30 cellular contexts compared by ENCODE assay signal in genomic region chr20:39660965-39661364, GRCh38.
DNase-seq lines count a peak whose midpoint lies in the region; ATAC-seq, FAIRE-seq and TF ChIP-seq lines count a peak whose summit lies in the region.
"Had no signal": no experiment of that assay in that cellular context is flagged by ENCODE, and none has a peak within 500 bp of the region (broad histone marks: within the 10 kb centered on the region; RNA-seq: fewer than 3 reads in every experiment).

No MANE protein-coding gene starts in this region.

- ATAC-seq in GM23338: no peak
- ATAC-seq in stimulated activated memory B cell treated with anti-CD40 and anti-IgM and Interleukin-4, amounts not matched to agents 10 μg/mL and 1 μg/mL and 100 μg/mL, for 72 hours: peak; percentile 91
- ATAC-seq: gastroesophageal sphincter, left lobe of liver had no signal

- no peak for FAIRE-seq in RCC 7860 (lab: Jason Lieb, UNC)
- FAIRE-seq: GM12892, H1 had no signal

- no peaks in the 10 kb centered on the region for H4K20me1 ChIP-seq in GM23338 (replicated peaks; ENCODE audit: insufficient read depth)

- peaks cover 2% of the 10 kb centered on the region for H3K27me3 Mint-ChIP-seq in GM23338 (ENCODE audit: insufficient read depth, low read depth, poor library complexity)
- peaks cover 2% of the 10 kb centered on the region for H3K27me3 Mint-ChIP-seq in stimulated activated memory B cell treated with anti-CD40 and anti-IgM and Interleukin-4, amounts not matched to agents 10 μg/mL and 1 μg/mL and 100 μg/mL, for 72 hours
- H3K27me3 Mint-ChIP-seq: activated CD4-positive, alpha-beta memory T cell treated with anti-CD3 and anti-CD28 coated beads, Interleukin-2, amount 10 ng/mL, durations not matched to agents 7 days and 5 days; activated naive CD4-positive, alpha-beta T cell treated with anti-CD3 and anti-CD28 coated beads, Interleukin-2, amount 10 ng/mL, durations not matched to agents 7 days and 5 days had no signal

- H3K27ac Mint-ChIP-seq in GM23338: peak overlapping the region; percentile 8; the same call in 1 of the 2 replicates
- peak overlapping the region; percentile 36 for H3K27ac Mint-ChIP-seq in stimulated activated memory B cell treated with anti-CD40 and anti-IgM and Interleukin-4, amounts not matched to agents 10 μg/mL and 1 μg/mL and 100 μg/mL, for 72 hours
- H3K27ac Mint-ChIP-seq: activated CD4-positive, alpha-beta memory T cell treated with anti-CD3 and anti-CD28 coated beads, Interleukin-2, amount 10 ng/mL, durations not matched to agents 7 days and 5 days; activated naive CD4-positive, alpha-beta T cell treated with anti-CD3 and anti-CD28 coated beads, Interleukin-2, amount 10 ng/mL, durations not matched to agents 7 days and 5 days; CD4-positive, alpha-beta memory T cell; endodermal cell; immature natural killer cell; naive B cell had no signal

- no peaks in the 10 kb centered on the region for H3K27me3 ChIP-seq in GM23338 (ENCODE audit: insufficient read depth)
- H3K27me3 ChIP-seq: cardiac muscle cell, gastroesophageal sphincter, tibial nerve had no signal

- no peak overlapping the region for H3K4me3 Mint-ChIP-seq in GM23338
- no peak overlapping the region for H3K4me3 Mint-ChIP-seq in stimulated activated memory B cell treated with anti-CD40 and anti-IgM and Interleukin-4, amounts not matched to agents 10 μg/mL and 1 μg/mL and 100 μg/mL, for 72 hours
- H3K4me3 Mint-ChIP-seq: activated CD4-positive, alpha-beta memory T cell treated with anti-CD3 and anti-CD28 coated beads, Interleukin-2, amount 10 ng/mL, durations not matched to agents 7 days and 5 days; activated naive CD4-positive, alpha-beta T cell treated with anti-CD3 and anti-CD28 coated beads, Interleukin-2, amount 10 ng/mL, durations not matched to agents 7 days and 5 days; CD4-positive, alpha-beta memory T cell; endodermal cell; immature natural killer cell; naive B cell had no signal

- H3K4me1 ChIP-seq in GM23338 (ENCODE audit: insufficient read depth): no peaks in the 10 kb centered on the region
- H3K4me1 ChIP-seq: gastroesophageal sphincter, tibial nerve had no signal

- DNase-seq in GM23338 (ENCODE audit: low spot score): no peak
- DNase-seq in RCC 7860 (ENCODE audit: low spot score): peak; percentile 44
- peak; percentile 8 for DNase-seq in epithelial cell of esophagus (ENCODE audit: low read depth)
- no peak for DNase-seq in activated CD4-positive, alpha-beta T cell treated with anti-CD3 and anti-CD28 coated beads, Interleukin-2, amount 50 U/mL, for 1 hour
- no peak for DNase-seq in NCI-H1105 treated with DMSO at 0.1 percent for 48 hours (lab: John Stamatoyannopoulos, UW)
- DNase-seq in NCI-H128 (lab: John Stamatoyannopoulos, UW; ENCODE audit: unreplicated experiment): no peak
- DNase-seq: activated CD4-positive, alpha-beta memory T cell treated with anti-CD3 and anti-CD28 coated beads, Interleukin-2, amount 10 ng/mL, durations not matched to agents 7 days and 5 days; activated CD8-positive, alpha-beta memory T cell treated with anti-CD3 and anti-CD28 coated beads, Interleukin-2, amount 50 U/mL, for 48 hours; activated naive CD4-positive, alpha-beta T cell treated with anti-CD3 and anti-CD28 coated beads, Interleukin-2, amount 10 ng/mL, durations not matched to agents 7 days and 5 days; amygdala; CD4-positive, alpha-beta memory T cell; endodermal cell; hypothalamus; immature natural killer cell; naive B cell; NCI-H1092 treated with DMSO at 0.1 percent for 48 hours; NCI-H1930; NCI-H526; nucleus accumbens; stimulated activated CD4-positive, alpha-beta T cell treated with anti-CD3 and anti-CD28 coated beads, Interleukin-1b, Interleukin-23, amount 100 ng/mL, for 48 hours; stimulated activated CD8-positive, alpha-beta memory T cell treated with anti-CD3 and anti-CD28 coated beads, Interleukin-4, amount 100 ng/mL, for 48 hours had no signal

- no peak overlapping the region for H3K27ac ChIP-seq in GM23338 (ENCODE audit: low read depth)
- H3K27ac ChIP-seq: cardiac muscle cell, coronary artery, gastroesophageal sphincter, skin epidermis, tibial nerve had no signal

- no peaks in the 10 kb centered on the region for H3K79me2 ChIP-seq in GM23338 (replicated peaks; ENCODE audit: insufficient read depth)

- H3K4me2 ChIP-seq in GM23338: no peak overlapping the region

- H3K36me3 Mint-ChIP-seq in GM23338 (ENCODE audit: low read depth): no peaks in the 10 kb centered on the region
- no peaks in the 10 kb centered on the region for H3K36me3 Mint-ChIP-seq in stimulated activated memory B cell treated with anti-CD40 and anti-IgM and Interleukin-4, amounts not matched to agents 10 μg/mL and 1 μg/mL and 100 μg/mL, for 72 hours
- H3K36me3 Mint-ChIP-seq: activated naive CD4-positive, alpha-beta T cell treated with anti-CD3 and anti-CD28 coated beads, Interleukin-2, amount 10 ng/mL, durations not matched to agents 7 days and 5 days; CD4-positive, alpha-beta memory T cell; naive B cell had no signal

- no peak overlapping the region for H2AFZ ChIP-seq in GM23338

- peaks cover 17% of the 10 kb centered on the region for H3K9me2 ChIP-seq in GM23338 (ENCODE audit: insufficient read depth)

- H3F3A ChIP-seq in GM23338 (replicated peaks; ENCODE audit: low read depth): no peaks in the 10 kb centered on the region

- no peaks in the 10 kb centered on the region for H3K36me3 ChIP-seq in GM23338 (ENCODE audit: insufficient read depth)
- H3K36me3 ChIP-seq: cardiac muscle cell, gastroesophageal sphincter, tibial nerve had no signal

- H3K4me1 Mint-ChIP-seq in GM23338: no peaks in the 10 kb centered on the region; the same call in 2 of the 3 replicates
- peaks cover 22% of the 10 kb centered on the region for H3K4me1 Mint-ChIP-seq in stimulated activated memory B cell treated with anti-CD40 and anti-IgM and Interleukin-4, amounts not matched to agents 10 μg/mL and 1 μg/mL and 100 μg/mL, for 72 hours
- H3K4me1 Mint-ChIP-seq: activated CD4-positive, alpha-beta memory T cell treated with anti-CD3 and anti-CD28 coated beads, Interleukin-2, amount 10 ng/mL, durations not matched to agents 7 days and 5 days; activated naive CD4-positive, alpha-beta T cell treated with anti-CD3 and anti-CD28 coated beads, Interleukin-2, amount 10 ng/mL, durations not matched to agents 7 days and 5 days; CD4-positive, alpha-beta memory T cell; endodermal cell; immature natural killer cell; naive B cell had no signal

- H3K9me3 Mint-ChIP-seq in GM23338: no peaks in the 10 kb centered on the region
- no peaks in the 10 kb centered on the region for H3K9me3 Mint-ChIP-seq in stimulated activated memory B cell treated with anti-CD40 and anti-IgM and Interleukin-4, amounts not matched to agents 10 μg/mL and 1 μg/mL and 100 μg/mL, for 72 hours
- H3K9me3 Mint-ChIP-seq: activated CD4-positive, alpha-beta memory T cell treated with anti-CD3 and anti-CD28 coated beads, Interleukin-2, amount 10 ng/mL, durations not matched to agents 7 days and 5 days; activated naive CD4-positive, alpha-beta T cell treated with anti-CD3 and anti-CD28 coated beads, Interleukin-2, amount 10 ng/mL, durations not matched to agents 7 days and 5 days; endodermal cell had no signal

- no peak overlapping the region for H3K4me3 ChIP-seq in GM23338
- H3K4me3 ChIP-seq in epithelial cell of esophagus (ENCODE audit: low read length): no peak overlapping the region
- H3K4me3 ChIP-seq: cardiac muscle cell, coronary artery, gastroesophageal sphincter, skin epidermis, tibial nerve had no signal

- TF ChIP-seq CTCF in GM23338 (conservative IDR thresholded peaks at IDR 0.05; ENCODE audit: low read depth in 2 of 2) (no peak), epithelial cell of esophagus (IDR thresholded peaks at IDR 0.05; ENCODE audit: insufficient read depth, low read depth, low read length, missing control alignments) (no peak)

TF ChIP-seq in GM23338, 12 proteins besides CTCF, POLR2A, EP300 and RAD21 (continues in another document):
- TF ChIP-seq STAT1 (IDR thresholded peaks at IDR 0.05; ENCODE audit: unreplicated experiment): no peak
- TF ChIP-seq ZNF114 (CRISPR knock-in tag; IDR thresholded peaks at IDR 0.05): no peak
- no peak for TF ChIP-seq ETS1 (IDR thresholded peaks at IDR 0.05)
- TF ChIP-seq NANOG (IDR thresholded peaks at IDR 0.05; ENCODE audit: borderline replicate concordance): no peak
- TF ChIP-seq REST (IDR thresholded peaks at IDR 0.05; ENCODE audit: unreplicated experiment): no peak

Comparison
In these comparisons a context has a peak if more than half of its experiments do, and no peak if none do; other contexts are left out.
1. DNase-seq: peak in RCC 7860 (single experiment) and epithelial cell of esophagus (single experiment); none in GM23338 (single experiment), activated CD4-positive, alpha-beta T cell treated with anti-CD3 and anti-CD28 coated beads, Interleukin-2, amount 50 U/mL, for 1 hour (single experiment), NCI-H1105 treated with DMSO at 0.1 percent for 48 hours (single experiment) and NCI-H128 (single experiment).